Comparison of ENCODE assay signal across 9 cellular contexts in the genomic region with DNA sequence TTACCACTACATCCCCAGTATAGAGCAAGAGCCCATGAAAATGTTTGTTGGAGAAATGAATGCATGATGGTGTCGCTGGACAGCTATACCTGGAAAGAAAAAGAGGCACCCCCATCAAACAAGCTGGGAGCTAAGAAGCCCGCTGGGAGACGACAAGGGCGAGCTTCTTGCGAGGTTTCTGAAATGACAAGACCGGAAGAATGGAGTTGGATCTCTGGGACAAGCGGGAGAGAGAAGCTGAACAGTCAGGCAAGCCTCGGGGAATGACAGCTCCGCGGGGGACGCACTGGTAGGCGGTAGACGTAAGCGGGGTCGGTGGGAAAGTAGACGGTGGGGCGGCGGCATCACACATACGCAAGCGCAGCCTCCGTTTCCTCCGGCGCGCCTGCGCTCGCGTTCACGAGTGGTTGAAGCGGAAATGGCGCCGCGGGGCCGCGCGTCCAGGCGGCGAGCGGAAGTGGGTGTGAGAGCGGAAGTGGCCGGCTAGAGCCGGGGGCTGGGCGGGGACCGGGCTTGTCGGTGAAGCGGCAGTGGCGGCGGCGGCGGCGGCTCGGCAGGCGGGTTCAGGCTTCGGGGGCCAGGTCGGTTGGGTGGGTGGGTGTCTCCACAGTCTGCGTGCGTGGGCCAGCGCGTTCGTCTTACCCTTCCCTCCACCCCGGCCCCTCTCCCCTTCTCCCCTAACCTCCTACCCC. TPM values are rescaled to one million over a fixed set of nuclear protein-coding genes. Genes with fewer than 3 reads are reported as not detected.
DNase-seq lines count a peak whose midpoint lies in the region; ATAC-seq, FAIRE-seq and TF ChIP-seq lines count a peak whose summit lies in the region.
"Had no signal": no experiment of that assay in that cellular context is flagged by ENCODE, and none has a peak within 500 bp of the region (broad histone marks: within the 10 kb centered on the region; RNA-seq: fewer than 3 reads in every experiment).

ARPC2 (plus strand) TSS at position 516 of the 692 bp plus-strand sequence. CDS start 282 bp downstream, outside the sequence.

- no peaks in the 10 kb centered on the region for H3K36me3 ChIP-seq in kidney (ENCODE audit: control insufficient read depth in 1 of 2, insufficient read depth in 2 of 2, low read length in 2 of 2)

- TF ChIP-seq CTCF in chondrocyte (IDR thresholded peaks at IDR 0.05) (no peak), kidney (IDR thresholded peaks at IDR 0.05; ENCODE audit: borderline replicate concordance, extremely low read depth, insufficient read depth) (peak; percentile 8)

- peaks cover 42% of the 10 kb centered on the region for H3K36me3 Mint-ChIP-seq in activated CD4-positive, alpha-beta T cell treated with anti-CD3 and anti-CD28 coated beads for 36 hours (ENCODE audit: low read depth)
- peaks cover 3% of the 10 kb centered on the region for H3K36me3 Mint-ChIP-seq in chondrocyte (ENCODE audit: low read depth)

- H3K9ac ChIP-seq in kidney (ENCODE audit: low read length in 2 of 2): peak within 1 kb of the TSS; percentile 91 to 93

- DNase-seq in AML-193 (lab: John Stamatoyannopoulos, UW) (peak; percentile 85 to 88), NCI-H524 (lab: John Stamatoyannopoulos, UW) (peak; percentile 77 to 93), chondrocyte (ENCODE audit: low spot score) (peak; percentile 98), kidney (peak; percentile 98)
- peak; percentile 96 for DNase-seq in activated CD4-positive, alpha-beta T cell treated with anti-CD3 and anti-CD28 coated beads for 36 hours
- DNase-seq in stimulated activated CD4-positive, alpha-beta T cell treated with anti-CD3 and anti-CD28 coated beads, Interleukin-15, amount 100 ng/mL, for 1 hour (ENCODE audit: low read depth in 1 of 2, low spot score in 1 of 2): peak; percentile 90 to 91

- H3K9me3 Mint-ChIP-seq in activated CD4-positive, alpha-beta T cell treated with anti-CD3 and anti-CD28 coated beads for 36 hours (ENCODE audit: low read depth): no peaks in the 10 kb centered on the region
- no peaks in the 10 kb centered on the region for H3K9me3 Mint-ChIP-seq in chondrocyte (ENCODE audit: low read depth)

- H3K9me3 ChIP-seq in kidney (ENCODE audit: control insufficient read depth in 1 of 2, low read length in 2 of 2): no peaks in the 10 kb centered on the region

- H3K4me3 Mint-ChIP-seq in activated CD4-positive, alpha-beta T cell treated with anti-CD3 and anti-CD28 coated beads for 36 hours: peak within 1 kb of the TSS; percentile 81
- H3K4me3 Mint-ChIP-seq in chondrocyte (ENCODE audit: unreplicated experiment): peak within 1 kb of the TSS; percentile 92

- peak; percentile 80 for ATAC-seq in HG03432 (IDR thresholded peaks at IDR 0.05; ENCODE audit: unreplicated experiment)
- peak; percentile 64 for ATAC-seq in activated CD4-positive, alpha-beta T cell treated with anti-CD3 and anti-CD28 coated beads for 36 hours

- POLR2A ChIA-PET in activated CD4-positive, alpha-beta T cell treated with anti-CD3 and anti-CD28 coated beads for 36 hours (lab: Charles Lee): interaction anchor here (0.8 to 1.6 kb wide), 5 partner anchors 9 to 71 kb away, joined by 4 to 13 read pairs (median 4); partner anchors contain the start of genes AAMP and PNKD

- no peaks in the 10 kb centered on the region for H3K27me3 Mint-ChIP-seq in activated CD4-positive, alpha-beta T cell treated with anti-CD3 and anti-CD28 coated beads for 36 hours
- peaks cover 5% of the 10 kb centered on the region for H3K27me3 Mint-ChIP-seq in chondrocyte (ENCODE audit: low read depth)

- FAIRE-seq in kidney (lab: Jason Lieb, UNC): no peak
- FAIRE-seq: TTC549 had no signal

- H3K27ac ChIP-seq in kidney (ENCODE audit: low read depth in 2 of 2, low read length in 2 of 2): peak within 1 kb of the TSS; percentile 86 to 98

- peaks cover 34% of the 10 kb centered on the region for H3K4me1 Mint-ChIP-seq in activated CD4-positive, alpha-beta T cell treated with anti-CD3 and anti-CD28 coated beads for 36 hours
- peaks cover 39% of the 10 kb centered on the region for H3K4me1 Mint-ChIP-seq in chondrocyte (ENCODE audit: low read depth)

- intact Hi-C loops in activated CD4-positive, alpha-beta T cell treated with anti-CD3 and anti-CD28 coated beads for 36 hours (cut with DNase I, micrococcal nuclease): loop anchor here (1.0 to 2.0 kb wide), 9 partner anchors 31 to 1172 kb away; partner anchors contain the start of genes AAMP (in 2 of the 2), PNKD (in 2 of the 2), BCS1L (in 1 of the 2) and CNOT9 (in 1 of the 2)
- intact Hi-C loops in kidney (cut with DNase I): no loop called here

- CTCF ChIA-PET in activated CD4-positive, alpha-beta T cell treated with anti-CD3 and anti-CD28 coated beads for 36 hours (lab: Charles Lee): interaction anchor here (0.6 to 1.5 kb wide), 7 partner anchors 12 to 659 kb away, joined by 3 to 7 read pairs (median 3); partner anchors contain the start of genes AAMP and PNKD

- peak within 1 kb of the TSS; percentile 97 to 99 for H3K4me3 ChIP-seq in kidney (ENCODE audit: low read length in 2 of 2)

- H3K4me1 ChIP-seq in kidney (ENCODE audit: control insufficient read depth in 1 of 2, insufficient read depth in 1 of 2, low read depth in 1 of 2, low read length in 2 of 2): peaks cover 3 to 7% of the 10 kb centered on the region in 2 donors

- H3K27ac Mint-ChIP-seq in activated CD4-positive, alpha-beta T cell treated with anti-CD3 and anti-CD28 coated beads for 36 hours: peak within 1 kb of the TSS; percentile 96
- peak within 1 kb of the TSS; percentile 98 for H3K27ac Mint-ChIP-seq in chondrocyte (ENCODE audit: unreplicated experiment)

- TF ChIP-seq POLR2A in GM19193 (IDR thresholded peaks at IDR 0.05; ENCODE audit: extremely low read depth, insufficient read depth, insufficient read length): peak; percentile 69

RNA-seq across cellular contexts. Expression of gene ARPC2, which starts in this region (rescaled TPM):
- total RNA-seq in activated CD4-positive, alpha-beta T cell treated with anti-CD3 and anti-CD28 coated beads for 36 hours: 100 to 1,000 TPM; 563 to 632 TPM
- total RNA-seq in chondrocyte (292 to 424 TPM (median 417 TPM) in 3 replicates), kidney (252 TPM)
- polyA plus RNA-seq in kidney (ENCODE audit: insufficient read depth, low read depth, low replicate concordance): 195 TPM

Comparison
In these comparisons a context has a peak if more than half of its experiments do, and no peak if none do; other contexts are left out.
1. Peak in every context shown above with its lines: DNase-seq, ATAC-seq, H3K4me3 ChIP-seq and H3K27ac ChIP-seq.